ENCODE assay signal across 8 cellular contexts in the genomic region with DNA sequence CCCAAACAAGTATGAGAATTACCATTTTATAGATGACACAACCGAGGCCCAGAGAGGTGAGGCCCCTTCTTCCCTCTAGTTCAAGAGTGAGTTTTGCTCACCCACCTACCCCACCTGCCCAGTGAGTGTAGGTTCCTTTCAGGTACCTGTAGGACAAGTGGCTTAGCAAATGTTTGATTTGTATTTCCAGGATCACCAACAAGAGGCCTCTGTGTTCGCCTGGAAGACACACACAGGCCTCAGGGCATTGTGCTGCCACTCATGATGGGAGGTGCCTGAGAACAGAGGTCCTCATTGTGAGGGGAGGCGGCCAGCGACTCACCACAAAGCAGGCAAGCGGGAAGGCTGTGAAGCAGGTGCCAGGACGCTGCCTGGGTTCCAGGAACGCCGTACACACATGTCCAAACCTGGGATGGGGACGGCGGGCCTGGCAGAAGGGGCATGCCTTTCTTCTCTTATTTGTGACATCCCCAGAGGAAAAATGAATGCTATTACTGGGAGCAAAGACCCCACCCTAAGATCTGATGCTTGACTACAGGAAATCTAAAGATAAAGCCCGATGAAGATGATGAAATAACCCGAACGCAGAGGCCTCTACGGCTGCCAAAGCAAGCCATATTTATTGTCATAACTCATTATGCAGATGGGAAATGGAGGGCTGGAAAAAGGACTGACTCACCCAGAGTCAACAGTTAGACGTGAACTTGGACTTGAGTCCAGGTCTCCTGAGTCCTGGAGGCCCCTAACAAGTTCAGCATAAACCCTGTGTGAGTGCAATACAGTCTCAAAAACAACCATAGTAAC.
A peak's percentile ranks its signal among the peaks of the same experiment; 100 is the strongest.
DNase-seq lines count a peak whose midpoint lies in the region; ATAC-seq lines count a peak whose summit lies in the region.

No MANE protein-coding gene starts in this region.

- H3K36me3 ChIP-seq in muscle layer of duodenum (ENCODE audit: control insufficient read depth in 1 of 2, insufficient read depth in 2 of 2, low read length in 2 of 2), result no peaks in the 10 kb centered on the region

- DNase-seq in EH (ENCODE audit: low read depth) (peak; percentile 92), NCI-H526 treated with DMSO at 0.1 percent for 48 hours (lab: John Stamatoyannopoulos, UW) (peak; percentile 96), dermis blood vessel endothelial cell (peak; percentile 89), HuH-7.5 (ENCODE audit: low spot score) (no peak), COR-L47 (lab: John Stamatoyannopoulos, UW) (no peak), SKM-1 (lab: John Stamatoyannopoulos, UW; ENCODE audit: unreplicated experiment) (no peak)

- no peak for ATAC-seq in HG03565 (IDR thresholded peaks at IDR 0.05; ENCODE audit: unreplicated experiment)

- H3K9me3 ChIP-seq in muscle layer of duodenum (ENCODE audit: control insufficient read depth in 1 of 2, low read length in 2 of 2), result no peaks in the 10 kb centered on the region

- no peaks in the 10 kb centered on the region for H3K27me3 ChIP-seq in muscle layer of duodenum (ENCODE audit: low read depth, low read length)

- H3K27ac ChIP-seq in muscle layer of duodenum (ENCODE audit: low read length), result peak overlapping the region; percentile 68

- H3K4me1 ChIP-seq in muscle layer of duodenum (ENCODE audit: control insufficient read depth in 1 of 2, insufficient read depth in 2 of 2, low read length in 2 of 2), result peaks cover 0 to 4% of the 10 kb centered on the region in 2 donors

- no peak overlapping the region for H3K4me3 ChIP-seq in muscle layer of duodenum (ENCODE audit: low read depth in 1 of 2, low read length in 2 of 2)

Comparison
In these comparisons a context has a peak if more than half of its experiments do, and no peak if none do; other contexts are left out.
1. DNase-seq: peak in EH (single experiment), NCI-H526 treated with DMSO at 0.1 percent for 48 hours (single experiment) and dermis blood vessel endothelial cell (single experiment); none in HuH-7.5 (single experiment), COR-L47 (single experiment) and SKM-1 (single experiment).